8 cellular contexts compared by ENCODE assay signal in genomic region chr4:88792268-88792781, GRCh38.
DNase-seq lines count a peak whose midpoint lies in the region; ATAC-seq and TF ChIP-seq lines count a peak whose summit lies in the region.

No MANE protein-coding gene starts in this region.

- H3K27ac ChIP-seq in dorsolateral prefrontal cortex (peak overlapping the region in 58 of 59 donors; percentile 15 to 86 (median 70)), coronary artery (no peak overlapping the region)

- TF ChIP-seq CTCF in dorsolateral prefrontal cortex (IDR thresholded peaks at IDR 0.05 in 54 of 56, conservative IDR thresholded peaks at IDR 0.05 in 2 of 56; ENCODE audit: low read depth in 1 of 56, partially characterized antibody in 56 of 56), result no peak
- no peak for TF ChIP-seq CTCF in coronary artery (IDR thresholded peaks at IDR 0.05)

- no peaks in the 10 kb centered on the region for H3K9me3 ChIP-seq in skeletal muscle satellite cell (replicated peaks; ENCODE audit: low read length)

- H3K9ac ChIP-seq in skeletal muscle satellite cell (ENCODE audit: low read depth, low read length), result peak overlapping the region; percentile 45

- no peaks in the 10 kb centered on the region for H3K27me3 ChIP-seq in dorsolateral prefrontal cortex
- no peaks in the 10 kb centered on the region for H3K27me3 ChIP-seq in skeletal muscle satellite cell (ENCODE audit: control insufficient read depth, insufficient read depth, low read length)

- intact Hi-C loops in dorsolateral prefrontal cortex (cut with DNase I), result no loop called here

- no peak overlapping the region for H3K4me3 ChIP-seq in dorsolateral prefrontal cortex
- H3K4me3 ChIP-seq in skeletal muscle satellite cell (ENCODE audit: low read length), result no peak overlapping the region
- H3K4me3 ChIP-seq in coronary artery, result no peak overlapping the region

- peak; percentile 77 for ATAC-seq in GM21381 (IDR thresholded peaks at IDR 0.05; ENCODE audit: unreplicated experiment)
- peak; percentile 52 for ATAC-seq in HG03575 (IDR thresholded peaks at IDR 0.05; ENCODE audit: extremely low read depth, insufficient number of reproducible peaks, low FRiP score, unreplicated experiment)

- DNase-seq in CD1c-positive myeloid dendritic cell (ENCODE audit: extremely low spot score) (peak; percentile 4), dorsolateral prefrontal cortex (no peak), coronary artery (ENCODE audit: low spot score) (no peak), NCI-H748 (lab: John Stamatoyannopoulos, UW; ENCODE audit: unreplicated experiment) (no peak)
- DNase-seq in activated naive CD4-positive, alpha-beta T cell treated with Interleukin-2 at 50 U/mL for 16 hours, result no peak

- peak overlapping the region; percentile 29 for H3K4me2 ChIP-seq in skeletal muscle satellite cell (ENCODE audit: low read length)

- peaks cover 22% of the 10 kb centered on the region for H3K4me1 ChIP-seq in skeletal muscle satellite cell (ENCODE audit: control insufficient read depth, insufficient read depth, low read length)

- peaks cover 3% of the 10 kb centered on the region for H3K36me3 ChIP-seq in skeletal muscle satellite cell (ENCODE audit: insufficient read depth, low read length)

Comparison
In these comparisons a context has a peak if more than half of its experiments do, and no peak if none do; other contexts are left out.
1. H3K27ac ChIP-seq: peak in dorsolateral prefrontal cortex (58 of 59); none in coronary artery (0 of 2).